ENCODE assay signal across 8 cellular contexts in the genomic region with DNA sequence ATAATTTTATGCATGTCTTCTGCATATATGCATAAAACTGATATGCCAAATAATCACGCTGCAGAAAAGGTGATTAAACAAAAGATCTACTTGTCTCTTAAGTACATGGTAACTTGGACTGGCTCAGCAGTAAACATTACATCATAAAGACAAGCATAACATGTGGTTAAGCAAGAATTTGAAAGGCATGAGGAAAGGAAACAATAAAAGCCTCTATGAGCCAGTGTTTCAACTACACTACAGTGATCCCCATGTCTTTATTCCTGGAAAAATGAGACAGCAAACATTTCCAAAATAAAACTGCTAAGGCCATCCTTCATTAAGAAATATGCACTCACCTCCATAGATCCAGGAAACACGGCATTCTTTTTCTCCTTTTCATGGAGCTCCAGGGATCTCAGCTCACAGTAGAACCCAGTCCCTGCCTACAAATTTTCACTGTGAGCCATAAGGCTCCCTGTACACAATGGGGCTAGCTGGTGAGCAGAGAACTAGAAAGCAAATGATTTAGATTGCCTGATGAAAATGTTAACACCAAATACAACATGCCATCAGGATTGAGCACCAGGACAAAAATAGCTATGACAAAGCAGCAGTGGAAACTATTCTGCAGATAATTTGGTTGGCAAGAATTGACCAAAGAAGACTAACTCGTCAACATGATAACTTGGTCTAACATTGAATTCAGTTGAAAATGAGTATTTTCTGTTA.
DNase-seq lines count a peak whose midpoint lies in the region; ATAC-seq and FAIRE-seq lines count a peak whose summit lies in the region.

No MANE protein-coding gene starts in this region.

- 0 out of 2 replicates have a peak overlapping the region, but pooled peaks have one; percentile 19 for H3K9ac ChIP-seq in iPS-20b (ENCODE audit: low read depth, low read length)

- no peaks in the 10 kb centered on the region for H3K79me2 ChIP-seq in ACC112 (ENCODE audit: control insufficient read depth, insufficient read depth, low read length, unreplicated experiment)

- H3K27me3 ChIP-seq in ACC112 (ENCODE audit: insufficient read depth, low read length), result no peaks in the 10 kb centered on the region
- no peaks in the 10 kb centered on the region for H3K27me3 ChIP-seq in iPS-20b (ENCODE audit: insufficient read depth, low read length)

- H2AFZ ChIP-seq in ACC112 (ENCODE audit: low read length, unreplicated experiment), result peak overlapping the region; percentile 69

- H3K36me3 Mint-ChIP-seq in activated naive CD4-positive, alpha-beta T cell treated with anti-CD3 and anti-CD28 coated beads, Interleukin-2, amount 50 U/mL, for 72 hours, result no peaks in the 10 kb centered on the region

- H3K9me3 ChIP-seq in iPS-20b (ENCODE audit: insufficient read depth, low read depth, low read length), result no peaks in the 10 kb centered on the region

- peaks cover 7% of the 10 kb centered on the region for H3K4me1 ChIP-seq in ACC112 (ENCODE audit: control insufficient read depth, insufficient read depth, low read length, unreplicated experiment)
- peaks cover 7% of the 10 kb centered on the region; the same call in 1 of the 2 replicates for H3K4me1 ChIP-seq in iPS-20b (ENCODE audit: insufficient read depth, low read length)

- H3K9me3 Mint-ChIP-seq in activated naive CD4-positive, alpha-beta T cell treated with anti-CD3 and anti-CD28 coated beads, Interleukin-2, amount 50 U/mL, for 72 hours, result peaks cover 15 to 21% of the 10 kb centered on the region in 2 donors

- no peak for FAIRE-seq in HTR-8/SVneo (lab: Jason Lieb, UNC)

- H3K36me3 ChIP-seq in ACC112 (ENCODE audit: insufficient read depth, low read length), result 0 out of 2 replicates have a peak, but pooled peaks cover 4% of the 10 kb centered on the region
- no peaks in the 10 kb centered on the region for H3K36me3 ChIP-seq in iPS-20b (ENCODE audit: insufficient read depth, low read depth, low read length)

- DNase-seq in HTR-8/SVneo (ENCODE audit: insufficient read length, low spot score) (peak; percentile 25), amniotic stem cell (lab: John Stamatoyannopoulos, UW) (peak; percentile 46), GDM1 (lab: John Stamatoyannopoulos, UW) (no peak)
- no peak for DNase-seq in activated naive CD4-positive, alpha-beta T cell treated with anti-CD3 and anti-CD28 coated beads, Interleukin-2, amount 50 U/mL, for 72 hours (ENCODE audit: low spot score in 2 of 2)

- peak overlapping the region; percentile 8; the same call in 1 of the 2 replicates for H3K4me3 ChIP-seq in ACC112 (ENCODE audit: low read depth, low read length)
- H3K4me3 ChIP-seq in iPS-20b (ENCODE audit: low read length), result no peak overlapping the region

- ATAC-seq in GM18907 (IDR thresholded peaks at IDR 0.05; ENCODE audit: unreplicated experiment) (no peak), GM21619 (IDR thresholded peaks at IDR 0.05; ENCODE audit: unreplicated experiment) (no peak)
- no peak for ATAC-seq in activated naive CD4-positive, alpha-beta T cell treated with anti-CD3 and anti-CD28 coated beads, Interleukin-2, amount 50 U/mL, for 72 hours

- H3K27ac Mint-ChIP-seq in activated naive CD4-positive, alpha-beta T cell treated with anti-CD3 and anti-CD28 coated beads, Interleukin-2, amount 50 U/mL, for 72 hours, result no peak overlapping the region

- H3K27ac ChIP-seq in ACC112 (ENCODE audit: low read depth, low read length) (peak overlapping the region; percentile 77), iPS-20b (ENCODE audit: low read length) (no peak overlapping the region)

Comparison
In these comparisons a context has a peak if more than half of its experiments do, and no peak if none do; other contexts are left out.
1. DNase-seq: peak in HTR-8/SVneo (single experiment) and amniotic stem cell (single experiment); none in GDM1 (single experiment) and activated naive CD4-positive, alpha-beta T cell treated with anti-CD3 and anti-CD28 coated beads, Interleukin-2, amount 50 U/mL, for 72 hours (0 of 2).